Comparison of ENCODE assay signal across 33 cellular contexts in genomic region chr4:4680243-4680642, GRCh38.
"Had no signal": no experiment of that assay in that cellular context is flagged by ENCODE, and none has a peak within 500 bp of the region (broad histone marks: within the 10 kb centered on the region; RNA-seq: fewer than 3 reads in every experiment).

No MANE protein-coding gene starts in this region.

- FAIRE-seq: astrocyte, TTC549 had no signal

- DNase-seq: activated B cell treated with CpG ODN at 0.5 μM for 24 hours; activated CD4-positive, alpha-beta memory T cell treated with anti-CD3 and anti-CD28 coated beads for 36 hours; activated CD4-positive, alpha-beta T cell treated with anti-CD3 and anti-CD28 coated beads for 4 hours; activated CD4-positive, alpha-beta T cell treated with anti-CD3 and anti-CD28 coated beads, Interleukin-2, amount 10 ng/mL, durations not matched to agents 24 days and 14 days; activated CD4-positive, alpha-beta T cell treated with anti-CD3 and anti-CD28 coated beads, Interleukin-2, amount 50 U/mL, for 1 hour; activated CD4-positive, alpha-beta T cell treated with anti-CD3 and anti-CD28 coated beads, Interleukin-2, amount 50 U/mL, for 4 hours; activated CD4-positive, CD25-positive, alpha-beta regulatory T cell treated with anti-CD3 and anti-CD28 coated beads, Interleukin-2, amount 50 U/mL, for 72 hours; activated CD8-positive, alpha-beta memory T cell treated with anti-CD3 and anti-CD28 coated beads, Interleukin-2, amount 50 U/mL, for 4 hours; activated CD8-positive, alpha-beta T cell treated with anti-CD3 and anti-CD28 coated beads for 36 hours; activated effector memory CD4-positive, alpha-beta T cell treated with anti-CD3 and anti-CD28 coated beads, Interleukin-2, amount 50 U/mL, for 16 hours; activated gamma-delta T cell treated with Interleukin-2 at 50 U/mL for 16 hours; activated naive CD4-positive, alpha-beta T cell; activated naive CD4-positive, alpha-beta T cell treated with anti-CD3 and anti-CD28 coated beads for 36 hours; activated naive CD4-positive, alpha-beta T cell treated with anti-CD3 and anti-CD28 coated beads, Interleukin-2, amount 50 U/mL, for 16 hours; activated naive CD8-positive, alpha-beta T cell treated with anti-CD3 and anti-CD28 coated beads for 36 hours; activated T-cell treated with anti-CD3 and anti-CD28 coated beads for 4 hours; activated T-cell treated with anti-CD3 and anti-CD28 coated beads, Interleukin-2, amount 50 U/mL, for 1 hour; activated T-cell treated with anti-CD3 and anti-CD28 coated beads, Interleukin-2, amount 50 U/mL, for 4 hours; activated T-cell treated with anti-CD3 and anti-CD28 coated beads, Interleukin-2, amount 50 U/mL, for 72 hours; adrenal gland; amniotic stem cell; aorta; body of pancreas; brain microvascular endothelial cell; central memory CD4-positive, alpha-beta T cell; T-helper 1 cell; T-helper 2 cell; T-helper 9 cell had no signal

- H3K36me3 ChIP-seq: adrenal gland, brain microvascular endothelial cell, breast epithelium had no signal

- H3K27me3 ChIP-seq: adrenal gland, body of pancreas, breast epithelium had no signal

- H3K4me1 ChIP-seq: adrenal gland, body of pancreas, breast epithelium had no signal

- ATAC-seq: activated CD8-positive, alpha-beta T cell treated with anti-CD3 and anti-CD28 coated beads for 36 hours; activated naive CD4-positive, alpha-beta T cell treated with anti-CD3 and anti-CD28 coated beads, Interleukin-2, amount 50 U/mL, for 72 hours; activated T-cell treated with anti-CD3 and anti-CD28 coated beads, Interleukin-2, amount 50 U/mL, for 4 hours; activated T-cell treated with anti-CD3 and anti-CD28 coated beads, Interleukin-2, amount 50 U/mL, for 72 hours; body of pancreas had no signal

- H3K4me3 ChIP-seq: adrenal gland, body of pancreas, breast epithelium had no signal

- H3K9me3 ChIP-seq: adrenal gland, body of pancreas, breast epithelium had no signal

- H3K27ac ChIP-seq: adrenal gland, body of pancreas, brain microvascular endothelial cell, breast epithelium, VCaP had no signal
